11 cellular contexts compared by ENCODE assay signal in genomic region chr14:85416771-85417170, GRCh38.
DNase-seq lines count a peak whose midpoint lies in the region; ATAC-seq and TF ChIP-seq lines count a peak whose summit lies in the region.
"Had no signal": no experiment of that assay in that cellular context is flagged by ENCODE, and none has a peak within 500 bp of the region (broad histone marks: within the 10 kb centered on the region; RNA-seq: fewer than 3 reads in every experiment).

No MANE protein-coding gene starts in this region.

- WGBS in suprapubic skin: 22% methylated on average over 2 of the region's 2 CpGs

- H3K9me3 ChIP-seq in SJSA1 (replicated peaks) (no peaks in the 10 kb centered on the region), suprapubic skin (no peaks in the 10 kb centered on the region)
- H3K9me3 ChIP-seq: pancreas had no signal

- H3K36me3 ChIP-seq in SJSA1 (no peaks in the 10 kb centered on the region), suprapubic skin (no peaks in the 10 kb centered on the region)
- H3K36me3 ChIP-seq: pancreas had no signal

- no peak overlapping the region for H3K4me3 ChIP-seq in SJSA1
- H3K4me3 ChIP-seq in fibroblast of pulmonary artery (replicated peaks; ENCODE audit: low read depth, low read length): no peak overlapping the region
- H3K4me3 ChIP-seq in suprapubic skin: no peak overlapping the region
- H3K4me3 ChIP-seq: pancreas had no signal

- TF ChIP-seq EP300 in suprapubic skin (IDR thresholded peaks at IDR 0.05): no peak

- TF ChIP-seq CTCF in fibroblast of pulmonary artery (IDR thresholded peaks at IDR 0.05; ENCODE audit: low read length, missing control alignments) (no peak), suprapubic skin (IDR thresholded peaks at IDR 0.05) (no peak)

- H3K4me1 ChIP-seq in SJSA1 (replicated peaks) (peaks cover 44% of the 10 kb centered on the region), suprapubic skin (peaks cover 20% of the 10 kb centered on the region)

- TF ChIP-seq POLR2A in suprapubic skin (IDR thresholded peaks at IDR 0.05): no peak

- H3K27me3 ChIP-seq in SJSA1 (replicated peaks): no peaks in the 10 kb centered on the region
- H3K27me3 ChIP-seq in suprapubic skin: no peaks in the 10 kb centered on the region
- H3K27me3 ChIP-seq: pancreas had no signal

- H3K27ac ChIP-seq in SJSA1 (peak overlapping the region; percentile 89), suprapubic skin (peak overlapping the region; percentile 59)
- H3K27ac ChIP-seq: 22Rv1 had no signal

- peak; percentile 5 for DNase-seq in DMS79 (lab: John Stamatoyannopoulos, UW)
- no peak for DNase-seq in DMS79 treated with DMSO at 0.1 percent for 48 hours (lab: John Stamatoyannopoulos, UW)
- DNase-seq in SJSA1 (ENCODE audit: low read depth in 1 of 2, low spot score in 2 of 2): peak; percentile 48 to 77
- DNase-seq in fibroblast of pulmonary artery (ENCODE audit: low read depth): peak; percentile 83
- DNase-seq in suprapubic skin (ENCODE audit: low spot score in 2 of 2): no peak
- DNase-seq: activated CD8-positive, alpha-beta memory T cell treated with anti-CD3 and anti-CD28 coated beads for 24 hours; pancreas had no signal

- ATAC-seq in GM19351 (IDR thresholded peaks at IDR 0.05; ENCODE audit: unreplicated experiment) (no peak), HG03439 (IDR thresholded peaks at IDR 0.05; ENCODE audit: unreplicated experiment) (no peak), GM19452 (IDR thresholded peaks at IDR 0.05; ENCODE audit: unreplicated experiment) (no peak)

Comparison
In these comparisons a context has a peak if more than half of its experiments do, and no peak if none do; other contexts are left out.
1. DNase-seq: peak in DMS79 (single experiment), SJSA1 (2 of 2) and fibroblast of pulmonary artery (single experiment); none in DMS79 treated with DMSO at 0.1 percent for 48 hours (single experiment) and suprapubic skin (0 of 2).